Comparison of ENCODE assay signal across 17 cellular contexts in genomic region chr14:91065266-91065665, GRCh38. TPM values are rescaled to one million over a fixed set of nuclear protein-coding genes. Genes with fewer than 3 reads are reported as not detected.
A peak's percentile ranks its signal among the peaks of the same experiment; 100 is the strongest.
DNase-seq lines count a peak whose midpoint lies in the region; ATAC-seq and TF ChIP-seq lines count a peak whose summit lies in the region.
"Had no signal": no experiment of that assay in that cellular context is flagged by ENCODE, and none has a peak within 500 bp of the region (broad histone marks: within the 10 kb centered on the region; RNA-seq: fewer than 3 reads in every experiment).

No MANE protein-coding gene starts in this region.

- no peaks in the 10 kb centered on the region for H3K27me3 Mint-ChIP-seq in activated naive CD4-positive, alpha-beta T cell treated with anti-CD3 and anti-CD28 coated beads, Interleukin-2, amount 50 U/mL, for 24 hours
- H3K27me3 Mint-ChIP-seq in activated CD8-positive, alpha-beta T cell treated with anti-CD3 and anti-CD28 coated beads for 36 hours = no peaks in the 10 kb centered on the region

- WGBS in esophagus muscularis mucosa = 61% methylated on average over 3 of the region's 3 CpGs
- 23% methylated on average over 3 of the region's 3 CpGs for WGBS in suprapubic skin
- WGBS in upper lobe of left lung, 2 donors = 76 to 77% methylated on average over 3 of the region's 3 CpGs
- 100% methylated on average over 1 of the region's 3 CpGs for WGBS in mesenchymal stem cell

- no peaks in the 10 kb centered on the region for H3K79me1 ChIP-seq in mesenchymal stem cell (replicated peaks; ENCODE audit: low read length, poor library complexity, severe bottlenecking)

- CTCF ChIA-PET in activated CD8-positive, alpha-beta T cell treated with anti-CD3 and anti-CD28 coated beads for 36 hours (lab: Charles Lee) = interaction anchor here (1.1 to 7.1 kb wide), 3 partner anchors 13 to 162 kb away, joined by 3 to 36 read pairs (median 6); partner anchors contain the start of gene DGLUCY

- H3K14ac ChIP-seq in mesenchymal stem cell (ENCODE audit: low read length in 2 of 2) = no peak overlapping the region

- H3K4me3 ChIP-seq in esophagus muscularis mucosa (no peak overlapping the region), suprapubic skin (no peak overlapping the region), upper lobe of left lung (no peak overlapping the region), mesenchymal stem cell (ENCODE audit: insufficient read depth in 1 of 2, low read depth in 1 of 2, low read length in 2 of 2) (no peak overlapping the region)
- H3K4me3 ChIP-seq: heart right ventricle, PC-9 had no signal

- no peak overlapping the region for H3K4ac ChIP-seq in mesenchymal stem cell (ENCODE audit: low read depth in 1 of 2, low read length in 2 of 2)

- peaks cover 3% of the 10 kb centered on the region for H3K36me3 Mint-ChIP-seq in activated naive CD4-positive, alpha-beta T cell treated with anti-CD3 and anti-CD28 coated beads, Interleukin-2, amount 50 U/mL, for 24 hours
- H3K36me3 Mint-ChIP-seq in activated CD8-positive, alpha-beta T cell treated with anti-CD3 and anti-CD28 coated beads for 36 hours (ENCODE audit: low read depth) = peaks cover 8% of the 10 kb centered on the region
- H3K36me3 Mint-ChIP-seq: CD14-positive monocyte, mesothelial cell of epicardium had no signal

- H3K9ac ChIP-seq in mesenchymal stem cell (ENCODE audit: low read length) = no peak overlapping the region
- H3K9ac ChIP-seq: parathyroid adenoma had no signal

- no peak overlapping the region for H2AK5ac ChIP-seq in mesenchymal stem cell (ENCODE audit: low read length, severe bottlenecking)

- no peak overlapping the region for H3K18ac ChIP-seq in mesenchymal stem cell (ENCODE audit: low read depth in 1 of 2, low read length in 2 of 2)

- TF ChIP-seq POLR2A in esophagus muscularis mucosa (IDR thresholded peaks at IDR 0.05; ENCODE audit: low read depth) (no peak), suprapubic skin (IDR thresholded peaks at IDR 0.05) (no peak), upper lobe of left lung (IDR thresholded peaks at IDR 0.05) (no peak)

- H3K27ac Mint-ChIP-seq in activated naive CD4-positive, alpha-beta T cell treated with anti-CD3 and anti-CD28 coated beads, Interleukin-2, amount 50 U/mL, for 24 hours = peak overlapping the region; percentile 93
- peak overlapping the region; percentile 77 for H3K27ac Mint-ChIP-seq in activated CD8-positive, alpha-beta T cell treated with anti-CD3 and anti-CD28 coated beads for 36 hours
- H3K27ac Mint-ChIP-seq: mesothelial cell of epicardium had no signal

- H3K36me3 ChIP-seq in esophagus muscularis mucosa = no peaks in the 10 kb centered on the region
- no peaks in the 10 kb centered on the region for H3K36me3 ChIP-seq in suprapubic skin
- no peaks in the 10 kb centered on the region for H3K36me3 ChIP-seq in upper lobe of left lung
- no peaks in the 10 kb centered on the region for H3K36me3 ChIP-seq in mesenchymal stem cell (ENCODE audit: control insufficient read depth in 1 of 2, insufficient read depth in 2 of 2, low read depth in 1 of 2, low read length in 2 of 2)
- H3K36me3 ChIP-seq: heart right ventricle had no signal

- no peak overlapping the region for H2BK120ac ChIP-seq in mesenchymal stem cell (ENCODE audit: low read depth, low read length)

- H2AFZ ChIP-seq in mesenchymal stem cell (ENCODE audit: low read depth, low read length) = no peak overlapping the region
- H2AFZ ChIP-seq: parathyroid adenoma, PC-9 had no signal

- no peak overlapping the region for H3K23ac ChIP-seq in mesenchymal stem cell (ENCODE audit: low read length in 2 of 2)

- intact Hi-C loops in activated CD8-positive, alpha-beta T cell treated with anti-CD3 and anti-CD28 coated beads for 36 hours (cut with micrococcal nuclease) = no loop called here
- intact Hi-C loops in esophagus muscularis mucosa (cut with DNase I) = loop anchor here (10.0 kb wide), 1 partner anchor 220 kb away; no protein-coding TSS in a partner anchor

- TF ChIP-seq CTCF in activated CD8-positive, alpha-beta T cell treated with anti-CD3 and anti-CD28 coated beads for 36 hours (IDR thresholded peaks at IDR 0.05) = no peak
- TF ChIP-seq CTCF in esophagus muscularis mucosa (IDR thresholded peaks at IDR 0.05) (no peak), suprapubic skin (IDR thresholded peaks at IDR 0.05) (no peak), upper lobe of left lung (IDR thresholded peaks at IDR 0.05) (no peak)

- H4K8ac ChIP-seq in mesenchymal stem cell (ENCODE audit: low read length) = no peak overlapping the region

- H3K9me3 Mint-ChIP-seq in activated naive CD4-positive, alpha-beta T cell treated with anti-CD3 and anti-CD28 coated beads, Interleukin-2, amount 50 U/mL, for 24 hours = no peaks in the 10 kb centered on the region
- peaks cover 9% of the 10 kb centered on the region for H3K9me3 Mint-ChIP-seq in activated CD8-positive, alpha-beta T cell treated with anti-CD3 and anti-CD28 coated beads for 36 hours

- H3K27me3 ChIP-seq in esophagus muscularis mucosa (no peaks in the 10 kb centered on the region), suprapubic skin (no peaks in the 10 kb centered on the region), upper lobe of left lung (no peaks in the 10 kb centered on the region), mesenchymal stem cell (ENCODE audit: control insufficient read depth in 1 of 2, insufficient read depth in 1 of 2, low read length in 2 of 2) (no peaks in the 10 kb centered on the region)
- H3K27me3 ChIP-seq: heart right ventricle had no signal

- DNase-seq in activated naive CD4-positive, alpha-beta T cell treated with anti-CD3 and anti-CD28 coated beads, Interleukin-2, amount 50 U/mL, for 16 hours = no peak
- DNase-seq in activated CD8-positive, alpha-beta T cell treated with anti-CD3 and anti-CD28 coated beads for 36 hours = no peak
- DNase-seq in esophagus muscularis mucosa (ENCODE audit: extremely low spot score) (no peak), suprapubic skin (ENCODE audit: low spot score in 2 of 2) (no peak), upper lobe of left lung (no peak), mesenchymal stem cell (no peak)
- no peak for DNase-seq in stimulated activated CD4-positive, alpha-beta T cell treated with anti-CD3 and anti-CD28 coated beads, Interleukin-4, amount 100 ng/mL, for 1 hour
- DNase-seq: amygdala, heart right ventricle, NCI-H1105, PC-9, SHP77 treated with DMSO at 0.1 percent for 48 hours had no signal

- peak overlapping the region; percentile 51 for H3K4me3 Mint-ChIP-seq in activated naive CD4-positive, alpha-beta T cell treated with anti-CD3 and anti-CD28 coated beads, Interleukin-2, amount 50 U/mL, for 24 hours
- no peak overlapping the region for H3K4me3 Mint-ChIP-seq in activated CD8-positive, alpha-beta T cell treated with anti-CD3 and anti-CD28 coated beads for 36 hours
- H3K4me3 Mint-ChIP-seq: CD14-positive monocyte, mesothelial cell of epicardium had no signal

- no peaks in the 10 kb centered on the region for H3K9me3 ChIP-seq in esophagus muscularis mucosa
- H3K9me3 ChIP-seq in suprapubic skin = peaks cover 2% of the 10 kb centered on the region
- H3K9me3 ChIP-seq in upper lobe of left lung = no peaks in the 10 kb centered on the region
- no peaks in the 10 kb centered on the region for H3K9me3 ChIP-seq in mesenchymal stem cell (ENCODE audit: control insufficient read depth, low read length)

- no peak overlapping the region for H4K91ac ChIP-seq in mesenchymal stem cell (ENCODE audit: low read length)

- H3K27ac ChIP-seq in esophagus muscularis mucosa (replicated peaks in 1 of 4) (peak overlapping the region; percentile 71 to 98 (median 84)), suprapubic skin (peak overlapping the region; percentile 41), upper lobe of left lung (no peak overlapping the region), mesenchymal stem cell (ENCODE audit: low read length, poor library complexity, severe bottlenecking) (no peak overlapping the region)
- H3K27ac ChIP-seq: heart right ventricle, parathyroid adenoma, PC-9 had no signal

- no peak for ATAC-seq in activated CD8-positive, alpha-beta T cell treated with anti-CD3 and anti-CD28 coated beads for 36 hours
- no peak for ATAC-seq in upper lobe of left lung (ENCODE audit: low FRiP score in 2 of 2)
- ATAC-seq: heart right ventricle, left lobe of liver had no signal

- H3K4me1 ChIP-seq in esophagus muscularis mucosa (peaks cover 14 to 53% (median 49%) of the 10 kb centered on the region in 4 donors), suprapubic skin (peaks cover 30% of the 10 kb centered on the region), upper lobe of left lung (peaks cover 0 to 6% (median 5%) of the 10 kb centered on the region in 4 donors), mesenchymal stem cell (ENCODE audit: control insufficient read depth, insufficient read depth, low read depth, low read length) (no peaks in the 10 kb centered on the region)
- H3K4me1 ChIP-seq: parathyroid adenoma had no signal

- H2BK15ac ChIP-seq in mesenchymal stem cell (ENCODE audit: low read depth, poor library complexity, severe bottlenecking) = no peak overlapping the region

- no peak for TF ChIP-seq EP300 in esophagus muscularis mucosa (IDR thresholded peaks at IDR 0.05)
- TF ChIP-seq EP300 in suprapubic skin (IDR thresholded peaks at IDR 0.05) = no peak
- no peak for TF ChIP-seq EP300 in upper lobe of left lung (IDR thresholded peaks at IDR 0.05)

- peaks cover 71% of the 10 kb centered on the region for H3K4me1 Mint-ChIP-seq in activated naive CD4-positive, alpha-beta T cell treated with anti-CD3 and anti-CD28 coated beads, Interleukin-2, amount 50 U/mL, for 24 hours
- H3K4me1 Mint-ChIP-seq in activated CD8-positive, alpha-beta T cell treated with anti-CD3 and anti-CD28 coated beads for 36 hours (ENCODE audit: low read depth) = peaks cover 59% of the 10 kb centered on the region
- H3K4me1 Mint-ChIP-seq: mesothelial cell of epicardium had no signal

- no peak overlapping the region for H3K4me2 ChIP-seq in mesenchymal stem cell (ENCODE audit: low read length, poor library complexity, severe bottlenecking)
- H3K4me2 ChIP-seq: PC-9 had no signal

- no peak overlapping the region for H2BK12ac ChIP-seq in mesenchymal stem cell (ENCODE audit: low read length in 2 of 2)

- H2BK5ac ChIP-seq in mesenchymal stem cell (ENCODE audit: low read depth, low read length, poor library complexity, severe bottlenecking) = no peak overlapping the region

- POLR2A ChIA-PET in activated CD8-positive, alpha-beta T cell treated with anti-CD3 and anti-CD28 coated beads for 36 hours (lab: Charles Lee) = interaction anchor here (1.1 to 9.2 kb wide), 3 partner anchors 13 to 51 kb away, joined by 3 to 113 read pairs (median 4); partner anchors contain the start of gene DGLUCY

RNA-seq across cellular contexts. Expression of gene RPS6KA5, which starts 4.8 kb away (rescaled TPM):
- 10 to 100 TPM; 12.8 to 12.9 TPM for total RNA-seq in activated CD8-positive, alpha-beta T cell treated with anti-CD3 and anti-CD28 coated beads for 36 hours
- total RNA-seq in esophagus muscularis mucosa (10 to 100 TPM; 30.8 to 40.6 (median 35.0) TPM), suprapubic skin (10 to 100 TPM in 3 of 4 donors, 1 to 10 TPM in 1; 6.4 to 14.2 (median 11.2) TPM), upper lobe of left lung (10 to 100 TPM in 3 of 6 donors, 1 to 10 TPM in 3; 4.3 to 17.8 (median 10.2) TPM)
- polyA plus RNA-seq in mesenchymal stem cell (2013, experiment 1 of 2) = 1.5 TPM
- polyA plus RNA-seq in mesenchymal stem cell (2013, experiment 2 of 2) = 1.4 TPM

RNA-seq across cellular contexts. Expression of gene DGLUCY, which starts 48.6 kb away (rescaled TPM):
- total RNA-seq in activated CD8-positive, alpha-beta T cell treated with anti-CD3 and anti-CD28 coated beads for 36 hours = 10 to 100 TPM; 52.3 to 59.3 TPM
- total RNA-seq in esophagus muscularis mucosa (10 to 100 TPM; 47.2 to 88.2 (median 66.5) TPM), suprapubic skin (10 to 100 TPM; 54.0 to 94.9 (median 69.3) TPM), upper lobe of left lung (100 to 1,000 TPM in 2 of 6 donors, 10 to 100 TPM in 4; 54.7 to 141 (median 80.3) TPM)
- 22.1 TPM for polyA plus RNA-seq in mesenchymal stem cell (2013, experiment 1 of 2)
- 20.8 TPM for polyA plus RNA-seq in mesenchymal stem cell (2013, experiment 2 of 2)

Comparison
In these comparisons a context has a peak if more than half of its experiments do, and no peak if none do; other contexts are left out.
1. H3K27ac ChIP-seq: peak in esophagus muscularis mucosa (4 of 4) and suprapubic skin (single experiment); none in upper lobe of left lung (0 of 4) and mesenchymal stem cell (single experiment).